In the genomic region with DNA sequence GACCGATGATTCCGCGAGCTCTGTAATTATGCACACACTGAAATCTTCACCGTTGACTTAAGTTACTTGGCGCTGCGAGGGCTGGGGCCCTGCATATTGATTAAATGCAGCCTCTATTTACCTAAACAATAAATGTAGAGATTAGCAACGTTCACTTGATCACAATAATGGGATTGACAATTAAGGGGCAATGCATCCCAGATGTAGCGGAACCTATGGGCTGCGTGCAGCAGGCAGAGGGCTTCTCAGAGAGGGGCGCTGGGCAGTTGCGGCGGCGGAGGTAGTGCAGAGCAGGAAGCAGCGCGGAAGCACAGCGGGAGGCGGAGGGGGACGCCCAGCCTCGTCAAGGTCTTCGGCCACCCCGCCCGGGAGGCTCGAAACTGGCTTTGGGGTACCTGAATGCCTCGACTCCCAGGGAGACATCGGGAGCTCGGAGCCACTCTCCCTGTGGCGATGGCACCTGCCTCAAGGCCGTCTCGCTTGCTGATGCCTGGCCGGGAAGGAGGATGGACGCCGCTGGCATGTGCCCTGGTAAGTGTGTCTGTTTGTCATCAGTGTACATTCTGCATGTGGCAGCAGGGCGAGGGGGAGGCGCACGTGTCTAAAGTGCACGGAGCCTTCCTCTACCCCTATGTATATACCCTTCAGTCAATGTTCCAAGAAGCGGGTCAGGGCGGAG, we compare ENCODE assay signal across 9 cellular contexts. TPM values are rescaled to one million over a fixed set of nuclear protein-coding genes. Genes with fewer than 3 reads are reported as not detected.
DNase-seq lines count a peak whose midpoint lies in the region; ATAC-seq, FAIRE-seq and TF ChIP-seq lines count a peak whose summit lies in the region.
"Had no signal": no experiment of that assay in that cellular context is flagged by ENCODE, and none has a peak within 500 bp of the region (broad histone marks: within the 10 kb centered on the region; RNA-seq: fewer than 3 reads in every experiment).

No MANE protein-coding gene starts in this region.

- no peaks in the 10 kb centered on the region for H3K36me3 ChIP-seq in esophagus squamous epithelium
- no peaks in the 10 kb centered on the region for H3K36me3 ChIP-seq in pancreas
- H3K36me3 ChIP-seq in prostate gland = no peaks in the 10 kb centered on the region

- H3K27ac ChIP-seq in esophagus squamous epithelium (no peak overlapping the region), pancreas (no peak overlapping the region), prostate gland (no peak overlapping the region)
- H3K27ac ChIP-seq: epithelial cell of prostate had no signal

- H3K27me3 ChIP-seq in esophagus squamous epithelium = peaks cover 21 to 96% (median 50%) of the 10 kb centered on the region in 4 donors
- peaks cover 8 to 57% (median 22%) of the 10 kb centered on the region in 4 donors for H3K27me3 ChIP-seq in pancreas
- peaks cover 53% of the 10 kb centered on the region for H3K27me3 ChIP-seq in prostate gland (replicated peaks; ENCODE audit: insufficient read depth)

- H3K4me3 ChIP-seq in GM12864 (ENCODE audit: low read depth, low read length) = peak overlapping the region; percentile 40
- peak overlapping the region; percentile 19 to 64 (median 44) for H3K4me3 ChIP-seq in esophagus squamous epithelium
- H3K4me3 ChIP-seq in pancreas = peak overlapping the region in 2 of 4 donors; percentile 12 to 40
- no peak overlapping the region for H3K4me3 ChIP-seq in prostate gland

- TF ChIP-seq POLR2A in esophagus squamous epithelium (IDR thresholded peaks at IDR 0.05) (no peak), prostate gland (IDR thresholded peaks at IDR 0.05) (no peak)

- 0 to 13% methylated on average over 2 to 22 of the region's 38 CpGs for WGBS in esophagus squamous epithelium, 2 donors
- 9 to 10% methylated on average over 35 to 38 of the region's 38 CpGs for WGBS in pancreas, 2 donors
- 5% methylated on average over 38 of the region's 38 CpGs for WGBS in prostate gland

- intact Hi-C loops in esophagus squamous epithelium (cut with DNase I) (no loop called here), pancreas (cut with DNase I) (no loop called here), prostate gland (cut with DNase I) (no loop called here)

- TF ChIP-seq CTCF in GM12864 (IDR thresholded peaks at IDR 0.05; ENCODE audit: low read depth, low read length, missing control alignments) = no peak
- no peak for TF ChIP-seq CTCF in esophagus squamous epithelium (IDR thresholded peaks at IDR 0.05)
- TF ChIP-seq CTCF in pancreas (IDR thresholded peaks at IDR 0.05) = no peak
- no peak for TF ChIP-seq CTCF in prostate gland (IDR thresholded peaks at IDR 0.05)

- FAIRE-seq in pancreas (lab: Jason Lieb, UNC) = no peak

- DNase-seq in GM12864 (ENCODE audit: low read depth) = no peak
- DNase-seq in esophagus squamous epithelium (lab: John Stamatoyannopoulos, UW) = no peak
- DNase-seq in pancreas = peak in 2 of 6 donors; percentile 56 to 70
- DNase-seq in prostate gland (ENCODE audit: low spot score) = no peak
- DNase-seq in NCI-H2171 treated with DMSO at 0.1 percent for 48 hours (lab: John Stamatoyannopoulos, UW) = no peak
- no peak for DNase-seq in NCI-H187 treated with DMSO at 0.1 percent for 48 hours (lab: John Stamatoyannopoulos, UW)
- DNase-seq in OCI-M2 (lab: John Stamatoyannopoulos, UW; ENCODE audit: unreplicated experiment) = no peak

- ATAC-seq in SK-N-SH treated with all-trans-retinoic acid at 6 μM for 48 hours (peak; percentile 44), pancreas (peak in 3 of 4 donors; percentile 41 to 56 (median 41))

- H3K4me1 ChIP-seq in esophagus squamous epithelium (peaks cover 22 to 36% (median 28%) of the 10 kb centered on the region in 3 donors), pancreas (peaks cover 0 to 8% (median 0%) of the 10 kb centered on the region in 3 donors), prostate gland (replicated peaks) (peaks cover 3% of the 10 kb centered on the region)

- no peaks in the 10 kb centered on the region for H3K9me3 ChIP-seq in esophagus squamous epithelium
- H3K9me3 ChIP-seq in pancreas = no peaks in the 10 kb centered on the region
- no peaks in the 10 kb centered on the region for H3K9me3 ChIP-seq in prostate gland

TF ChIP-seq in SK-N-SH treated with all-trans-retinoic acid at 6 μM for 48 hours, 23 proteins besides CTCF, POLR2A, EP300 and RAD21:
- TF ChIP-seq PPARA (CRISPR knock-in tag; IDR thresholded peaks at IDR 0.05; ENCODE audit: borderline replicate concordance) (no peak), OSR1 (CRISPR knock-in tag; IDR thresholded peaks at IDR 0.05) (no peak), GLIS3 (CRISPR knock-in tag; IDR thresholded peaks at IDR 0.05) (no peak), TCF4 (CRISPR knock-in tag; IDR thresholded peaks at IDR 0.05; ENCODE audit: borderline replicate concordance) (no peak), SNAI2 (CRISPR knock-in tag; IDR thresholded peaks at IDR 0.05) (no peak), ARNTL (CRISPR knock-in tag; IDR thresholded peaks at IDR 0.05; ENCODE audit: borderline replicate concordance, low read depth) (no peak), BACH2 (CRISPR knock-in tag; IDR thresholded peaks at IDR 0.05; ENCODE audit: borderline replicate concordance) (no peak), RARB (CRISPR knock-in tag; IDR thresholded peaks at IDR 0.05) (no peak), ISL1 (CRISPR knock-in tag; IDR thresholded peaks at IDR 0.05) (no peak), ZNF70 (CRISPR knock-in tag; IDR thresholded peaks at IDR 0.05) (no peak)
- TF ChIP-seq, protein P1, sequence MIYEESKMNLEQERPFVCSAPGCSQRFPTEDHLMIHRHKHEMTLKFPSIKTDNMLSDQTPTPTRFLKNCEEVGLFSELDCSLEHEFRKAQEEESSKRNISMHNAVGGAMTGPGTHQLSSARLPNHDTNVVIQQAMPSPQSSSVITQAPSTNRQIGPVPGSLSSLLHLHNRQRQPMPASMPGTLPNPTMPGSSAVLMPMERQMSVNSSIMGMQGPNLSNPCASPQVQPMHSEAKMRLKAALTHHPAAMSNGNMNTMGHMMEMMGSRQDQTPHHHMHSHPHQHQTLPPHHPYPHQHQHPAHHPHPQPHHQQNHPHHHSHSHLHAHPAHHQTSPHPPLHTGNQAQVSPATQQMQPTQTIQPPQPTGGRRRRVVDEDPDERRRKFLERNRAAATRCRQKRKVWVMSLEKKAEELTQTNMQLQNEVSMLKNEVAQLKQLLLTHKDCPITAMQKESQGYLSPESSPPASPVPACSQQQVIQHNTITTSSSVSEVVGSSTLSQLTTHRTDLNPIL (CRISPR knock-in tag; IDR thresholded peaks at IDR 0.05; ENCODE audit: low read depth) = no peak
- TF ChIP-seq, protein P2, sequence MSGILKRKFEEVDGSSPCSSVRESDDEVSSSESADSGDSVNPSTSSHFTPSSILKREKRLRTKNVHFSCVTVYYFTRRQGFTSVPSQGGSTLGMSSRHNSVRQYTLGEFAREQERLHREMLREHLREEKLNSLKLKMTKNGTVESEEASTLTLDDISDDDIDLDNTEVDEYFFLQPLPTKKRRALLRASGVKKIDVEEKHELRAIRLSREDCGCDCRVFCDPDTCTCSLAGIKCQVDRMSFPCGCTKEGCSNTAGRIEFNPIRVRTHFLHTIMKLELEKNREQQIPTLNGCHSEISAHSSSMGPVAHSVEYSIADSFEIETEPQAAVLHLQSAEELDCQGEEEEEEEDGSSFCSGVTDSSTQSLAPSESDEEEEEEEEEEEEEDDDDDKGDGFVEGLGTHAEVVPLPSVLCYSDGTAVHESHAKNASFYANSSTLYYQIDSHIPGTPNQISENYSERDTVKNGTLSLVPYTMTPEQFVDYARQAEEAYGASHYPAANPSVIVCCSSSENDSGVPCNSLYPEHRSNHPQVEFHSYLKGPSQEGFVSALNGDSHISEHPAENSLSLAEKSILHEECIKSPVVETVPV (CRISPR knock-in tag; IDR thresholded peaks at IDR 0.05) = no peak
- TF ChIP-seq, protein P3, sequence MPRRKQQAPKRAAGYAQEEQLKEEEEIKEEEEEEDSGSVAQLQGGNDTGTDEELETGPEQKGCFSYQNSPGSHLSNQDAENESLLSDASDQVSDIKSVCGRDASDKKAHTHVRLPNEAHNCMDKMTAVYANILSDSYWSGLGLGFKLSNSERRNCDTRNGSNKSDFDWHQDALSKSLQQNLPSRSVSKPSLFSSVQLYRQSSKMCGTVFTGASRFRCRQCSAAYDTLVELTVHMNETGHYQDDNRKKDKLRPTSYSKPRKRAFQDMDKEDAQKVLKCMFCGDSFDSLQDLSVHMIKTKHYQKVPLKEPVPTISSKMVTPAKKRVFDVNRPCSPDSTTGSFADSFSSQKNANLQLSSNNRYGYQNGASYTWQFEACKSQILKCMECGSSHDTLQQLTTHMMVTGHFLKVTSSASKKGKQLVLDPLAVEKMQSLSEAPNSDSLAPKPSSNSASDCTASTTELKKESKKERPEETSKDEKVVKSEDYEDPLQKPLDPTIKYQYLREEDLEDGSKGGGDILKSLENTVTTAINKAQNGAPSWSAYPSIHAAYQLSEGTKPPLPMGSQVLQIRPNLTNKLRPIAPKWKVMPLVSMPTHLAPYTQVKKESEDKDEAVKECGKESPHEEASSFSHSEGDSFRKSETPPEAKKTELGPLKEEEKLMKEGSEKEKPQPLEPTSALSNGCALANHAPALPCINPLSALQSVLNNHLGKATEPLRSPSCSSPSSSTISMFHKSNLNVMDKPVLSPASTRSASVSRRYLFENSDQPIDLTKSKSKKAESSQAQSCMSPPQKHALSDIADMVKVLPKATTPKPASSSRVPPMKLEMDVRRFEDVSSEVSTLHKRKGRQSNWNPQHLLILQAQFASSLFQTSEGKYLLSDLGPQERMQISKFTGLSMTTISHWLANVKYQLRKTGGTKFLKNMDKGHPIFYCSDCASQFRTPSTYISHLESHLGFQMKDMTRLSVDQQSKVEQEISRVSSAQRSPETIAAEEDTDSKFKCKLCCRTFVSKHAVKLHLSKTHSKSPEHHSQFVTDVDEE (CRISPR knock-in tag; IDR thresholded peaks at IDR 0.05) = no peak
- TF ChIP-seq, protein P4, sequence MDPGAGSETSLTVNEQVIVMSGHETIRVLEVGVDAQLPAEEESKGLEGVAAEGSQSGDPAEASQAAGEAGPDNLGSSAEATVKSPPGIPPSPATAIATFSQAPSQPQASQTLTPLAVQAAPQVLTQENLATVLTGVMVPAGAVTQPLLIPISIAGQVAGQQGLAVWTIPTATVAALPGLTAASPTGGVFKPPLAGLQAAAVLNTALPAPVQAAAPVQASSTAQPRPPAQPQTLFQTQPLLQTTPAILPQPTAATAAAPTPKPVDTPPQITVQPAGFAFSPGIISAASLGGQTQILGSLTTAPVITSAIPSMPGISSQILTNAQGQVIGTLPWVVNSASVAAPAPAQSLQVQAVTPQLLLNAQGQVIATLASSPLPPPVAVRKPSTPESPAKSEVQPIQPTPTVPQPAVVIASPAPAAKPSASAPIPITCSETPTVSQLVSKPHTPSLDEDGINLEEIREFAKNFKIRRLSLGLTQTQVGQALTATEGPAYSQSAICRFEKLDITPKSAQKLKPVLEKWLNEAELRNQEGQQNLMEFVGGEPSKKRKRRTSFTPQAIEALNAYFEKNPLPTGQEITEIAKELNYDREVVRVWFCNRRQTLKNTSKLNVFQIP (CRISPR knock-in tag; IDR thresholded peaks at IDR 0.05; ENCODE audit: borderline replicate concordance, low read depth) = no peak

RNA-seq across cellular contexts. Expression of a gene that starts 7.7 kb away (rescaled TPM):
- not detected for total RNA-seq in esophagus squamous epithelium
- total RNA-seq in pancreas = not detected
- polyA plus RNA-seq in pancreas = under 1 TPM in 1 of 2 donors, not detected in 1; 0.02 TPM
- under 1 TPM in 1 of 2 donors, not detected in 1; 0.40 TPM for total RNA-seq in prostate gland

Comparison
In these comparisons a context has a peak if more than half of its experiments do, and no peak if none do; other contexts are left out.
1. H3K4me3 ChIP-seq: peak in GM12864 (single experiment) and esophagus squamous epithelium (4 of 4); none in prostate gland (0 of 2).